ENCODE assay signal across 27 cellular contexts in the genomic region with DNA sequence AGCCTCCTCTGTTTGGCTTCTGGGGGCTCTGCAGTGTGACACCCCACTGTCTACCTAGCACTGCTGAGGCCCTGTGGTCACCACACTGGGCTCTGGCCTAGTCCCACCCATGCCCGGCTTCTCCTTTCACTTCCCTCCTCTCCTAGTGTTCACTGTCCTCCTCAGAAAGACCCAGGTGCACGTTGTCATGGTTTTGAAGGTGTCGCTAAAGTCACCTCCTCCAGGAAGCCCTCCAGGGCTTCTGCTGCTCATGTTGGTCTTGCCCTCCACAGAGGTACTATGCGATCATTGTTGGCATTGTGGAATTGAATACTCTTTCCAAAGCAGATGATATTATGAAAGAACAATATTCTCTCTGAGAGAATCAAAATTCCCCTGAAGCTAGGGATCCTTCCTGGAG.
DNase-seq lines count a peak whose midpoint lies in the region; ATAC-seq, FAIRE-seq and TF ChIP-seq lines count a peak whose summit lies in the region.
"Had no signal": no experiment of that assay in that cellular context is flagged by ENCODE, and none has a peak within 500 bp of the region (broad histone marks: within the 10 kb centered on the region; RNA-seq: fewer than 3 reads in every experiment).

No MANE protein-coding gene starts in this region.

- peaks cover 2% of the 10 kb centered on the region for H3K79me1 ChIP-seq in trophoblast cell (ENCODE audit: low read length)

- no peak overlapping the region for H4K91ac ChIP-seq in trophoblast cell (ENCODE audit: low read depth, low read length)

- in situ Hi-C loops in SK-MEL-5 (cut with HindIII; ENCODE audit: low pct_unique_long_range_greater_than_20kb, low sequenced_read_pairs) = no loop called here

- TF ChIP-seq POLR2A in A549 (IDR thresholded peaks at IDR 0.05; ENCODE audit: low read length) = no peak

- H3K79me2 ChIP-seq in trophoblast cell (ENCODE audit: control insufficient read depth, insufficient read depth, low read length, poor library complexity) = no peaks in the 10 kb centered on the region

- H3K27me3 ChIP-seq in endodermal cell (ENCODE audit: control insufficient read depth, insufficient read depth, low read length, poor library complexity, severe bottlenecking) = no peaks in the 10 kb centered on the region
- no peaks in the 10 kb centered on the region for H3K27me3 ChIP-seq in trophoblast cell (ENCODE audit: insufficient read depth, low read length)
- H3K27me3 ChIP-seq: BLaER1 treated with 17β-estradiol and CSF1 and Interleukin-3, amounts not matched to agents 10 nM and 100 nM had no signal

- H2AK5ac ChIP-seq in trophoblast cell (ENCODE audit: low read length) = no peak overlapping the region

- no peaks in the 10 kb centered on the region for H3K4me1 Mint-ChIP-seq in endodermal cell
- H3K4me1 Mint-ChIP-seq: B cell; CD14-positive monocyte; CD4-positive, alpha-beta memory T cell; CD4-positive, CD25-positive, alpha-beta regulatory T cell; CD8-positive, alpha-beta memory T cell had no signal

- H3K4me2 ChIP-seq in A549 (no peak overlapping the region), trophoblast cell (ENCODE audit: low read length) (no peak overlapping the region)
- H3K4me2 ChIP-seq: BLaER1 treated with 17β-estradiol and CSF1 and Interleukin-3, amounts not matched to agents 10 nM and 100 nM had no signal

- CTCF ChIA-PET in A549 (lab: Yijun Ruan, JAX) = interaction anchor here (1.3 to 1.7 kb wide), 2 partner anchors 32 to 34 kb away, joined by 3 to 9 read pairs; no protein-coding TSS in a partner anchor

- H3K27ac ChIP-seq in A549 (no peak overlapping the region), endodermal cell (ENCODE audit: low read depth, low read length) (no peak overlapping the region), trophoblast cell (ENCODE audit: low read depth, low read length) (no peak overlapping the region)
- H3K27ac ChIP-seq: BLaER1 treated with 17β-estradiol and CSF1 and Interleukin-3, amounts not matched to agents 10 nM and 100 nM had no signal

- no peaks in the 10 kb centered on the region for H3K9me3 Mint-ChIP-seq in endodermal cell

- peak overlapping the region; percentile 52 for H3K27ac Mint-ChIP-seq in endodermal cell
- H3K27ac Mint-ChIP-seq: B cell; CD14-positive monocyte; CD4-positive, CD25-positive, alpha-beta regulatory T cell; CD8-positive, alpha-beta memory T cell had no signal

- H3K9me3 ChIP-seq in A549 (0 out of 3 replicates have a peak, but pooled peaks cover 1% of the 10 kb centered on the region), endodermal cell (ENCODE audit: control insufficient read depth, low read length) (no peaks in the 10 kb centered on the region), trophoblast cell (ENCODE audit: insufficient read depth, low read depth, low read length) (no peaks in the 10 kb centered on the region)

- H2BK120ac ChIP-seq in trophoblast cell (ENCODE audit: insufficient read depth, low read length, poor library complexity) = no peak overlapping the region

- no peak for TF ChIP-seq RAD21 in A549 (conservative IDR thresholded peaks at IDR 0.05 in 1 of 2, IDR thresholded peaks at IDR 0.05 in 1 of 2)

- H3K4me3 Mint-ChIP-seq in endodermal cell = no peak overlapping the region
- H3K4me3 Mint-ChIP-seq: B cell; CD14-positive monocyte; CD4-positive, alpha-beta memory T cell; CD4-positive, CD25-positive, alpha-beta regulatory T cell; CD8-positive, alpha-beta memory T cell had no signal

- TF ChIP-seq CTCF in A549 (IDR thresholded peaks at IDR 0.05) = no peak
- TF ChIP-seq CTCF in endodermal cell (conservative IDR thresholded peaks at IDR 0.05) = no peak

- H3K4me1 ChIP-seq in A549 (no peaks in the 10 kb centered on the region), endodermal cell (ENCODE audit: control insufficient read depth, insufficient read depth, low read length) (no peaks in the 10 kb centered on the region), trophoblast cell (ENCODE audit: control insufficient read depth in 1 of 2, insufficient read depth in 2 of 2, low read length in 2 of 2) (peaks cover 2% of the 10 kb centered on the region in 2 experiments)
- H3K4me1 ChIP-seq: BLaER1 treated with 17β-estradiol and CSF1 and Interleukin-3, amounts not matched to agents 10 nM and 100 nM had no signal

- H3K18ac ChIP-seq in trophoblast cell (ENCODE audit: low read length) = peak overlapping the region; percentile 7

- DNase-seq in A549 (ENCODE audit: low read depth in 1 of 2, low spot score in 1 of 2) = no peak
- peak; percentile 10 for DNase-seq in SK-MEL-5 (ENCODE audit: low read depth, low spot score)
- no peak for DNase-seq in endodermal cell
- DNase-seq in trophoblast cell = no peak
- DNase-seq in NCI-H748 treated with DMSO at 0.1 percent for 48 hours (lab: John Stamatoyannopoulos, UW) = no peak
- DNase-seq in amygdala (lab: John Stamatoyannopoulos, UW) = no peak
- DNase-seq in T-helper 1 cell = no peak
- DNase-seq: 8988T; AML-193; CD4-positive, alpha-beta memory T cell; CD4-positive, CD25-positive, alpha-beta regulatory T cell; CD8-positive, alpha-beta memory T cell; COR-L47; DMS 273 treated with DMSO at 0.1 percent for 48 hours; DMS153; DMS53; DMS79; DND-41; EL; GDM1 had no signal

- no peak overlapping the region for H3K14ac ChIP-seq in trophoblast cell (ENCODE audit: low read length)

- no peaks in the 10 kb centered on the region for H3K36me3 Mint-ChIP-seq in endodermal cell (ENCODE audit: low read depth)
- H3K36me3 Mint-ChIP-seq: CD14-positive monocyte; CD4-positive, alpha-beta memory T cell; CD4-positive, CD25-positive, alpha-beta regulatory T cell; CD8-positive, alpha-beta memory T cell had no signal

- POLR2A ChIA-PET in A549 (lab: Yijun Ruan, JAX) = no interaction called here

- no peak overlapping the region for H3K4me3 ChIP-seq in A549
- no peak overlapping the region for H3K4me3 ChIP-seq in endodermal cell (ENCODE audit: low read length)
- no peak overlapping the region for H3K4me3 ChIP-seq in trophoblast cell (ENCODE audit: low read depth, low read length)
- H3K4me3 ChIP-seq: BLaER1 treated with 17β-estradiol and CSF1 and Interleukin-3, amounts not matched to agents 10 nM and 100 nM; GM12878 had no signal

- no peak overlapping the region for H3K9ac ChIP-seq in endodermal cell (ENCODE audit: extremely low read depth, low read length, poor library complexity, severe bottlenecking)
- no peak overlapping the region for H3K9ac ChIP-seq in trophoblast cell (ENCODE audit: low read length)
- H3K9ac ChIP-seq: BLaER1 treated with 17β-estradiol and CSF1 and Interleukin-3, amounts not matched to agents 10 nM and 100 nM had no signal

- no peaks in the 10 kb centered on the region for H3K27me3 Mint-ChIP-seq in endodermal cell (ENCODE audit: insufficient read depth)
- H3K27me3 Mint-ChIP-seq: B cell; CD4-positive, alpha-beta memory T cell; CD4-positive, CD25-positive, alpha-beta regulatory T cell; CD8-positive, alpha-beta memory T cell had no signal

- no peak overlapping the region for H3K23ac ChIP-seq in trophoblast cell (ENCODE audit: low read length)

- H2AFZ ChIP-seq in trophoblast cell (ENCODE audit: insufficient read depth, low read length, poor library complexity) = no peak overlapping the region

- ATAC-seq in A549 = no peak
- ATAC-seq: GM12878 had no signal

- H2BK5ac ChIP-seq in trophoblast cell (ENCODE audit: low read depth, low read length, poor library complexity) = no peak overlapping the region

- no peak overlapping the region for H4K8ac ChIP-seq in trophoblast cell (ENCODE audit: low read depth, low read length)

- H3K36me3 ChIP-seq in endodermal cell (ENCODE audit: control insufficient read depth, insufficient read depth, low read length) (no peaks in the 10 kb centered on the region), trophoblast cell (ENCODE audit: control insufficient read depth in 1 of 2, insufficient read depth in 2 of 2, low read length in 2 of 2) (no peaks in the 10 kb centered on the region)
- H3K36me3 ChIP-seq: BLaER1 treated with 17β-estradiol and CSF1 and Interleukin-3, amounts not matched to agents 10 nM and 100 nM had no signal

- no peak overlapping the region for H3K4ac ChIP-seq in trophoblast cell (ENCODE audit: low read depth, low read length)

- no peak overlapping the region for H2BK12ac ChIP-seq in trophoblast cell (ENCODE audit: low read length)

- FAIRE-seq in A549 (lab: Jason Lieb, UNC) = no peak
- FAIRE-seq: A204.1, GM12878, GM12892, GM18507 had no signal

- no peak overlapping the region for H4K12ac ChIP-seq in trophoblast cell (ENCODE audit: low read depth, low read length)

- 23% methylated on average over 4 of the region's 4 CpGs for WGBS in A549 (ENCODE audit: missing lambda C conversion rate)
- 88 to 100% methylated on average over 1 to 4 of the region's 4 CpGs for WGBS in endodermal cell (ENCODE audit: insufficient coverage in 1 of 2, insufficient read length in 1 of 2), 2 experiments
- no CpG with 5 or more reads among the region's 4 CpGs for WGBS in trophoblast cell (ENCODE audit: extremely low coverage, insufficient coverage, insufficient read length)

- no peak for TF ChIP-seq EP300 in A549 (IDR thresholded peaks at IDR 0.05)

TF ChIP-seq in A549, 52 proteins besides CTCF, POLR2A, EP300 and RAD21:
- TF ChIP-seq ZFP36 (IDR thresholded peaks at IDR 0.05; ENCODE audit: borderline replicate concordance, partially characterized antibody) = peak; percentile 20
- TF ChIP-seq RARB (CRISPR knock-in tag; IDR thresholded peaks at IDR 0.05) = no peak
